Comparison of ENCODE assay signal across 11 cellular contexts in the genomic region with DNA sequence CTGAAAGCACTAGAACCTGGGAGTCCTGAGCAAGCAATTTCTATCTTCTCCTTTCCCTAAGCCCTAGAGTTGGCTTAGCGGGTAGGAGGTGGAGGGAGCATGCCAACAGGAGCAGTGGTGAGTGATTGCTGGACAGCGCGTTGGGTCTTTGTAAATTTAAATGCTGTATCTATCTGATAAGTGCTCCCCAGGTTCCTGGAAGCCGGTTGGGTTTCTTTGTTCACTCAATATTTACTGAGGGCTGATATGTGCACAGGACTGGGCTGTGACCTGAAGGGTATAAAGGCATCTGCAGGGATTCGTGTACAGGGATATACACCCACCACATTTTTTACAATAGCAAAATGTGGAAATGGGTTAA. TPM values are rescaled to one million over a fixed set of nuclear protein-coding genes. Genes with fewer than 3 reads are reported as not detected.
DNase-seq lines count a peak whose midpoint lies in the region; ATAC-seq and TF ChIP-seq lines count a peak whose summit lies in the region.
"Had no signal": no experiment of that assay in that cellular context is flagged by ENCODE, and none has a peak within 500 bp of the region (broad histone marks: within the 10 kb centered on the region; RNA-seq: fewer than 3 reads in every experiment).

No MANE protein-coding gene starts in this region.

- peak in 1 of 7 experiments; percentile 21 for DNase-seq in CD8-positive, alpha-beta T cell
- peak; percentile 83 for DNase-seq in LNCaP clone FGC (ENCODE audit: low read depth)
- DNase-seq in colonic mucosa, result no peak
- no peak for DNase-seq in naive B cell
- DNase-seq in Kasumi-1 (lab: John Stamatoyannopoulos, UW), result no peak
- no peak for DNase-seq in superior temporal gyrus (ENCODE audit: extremely low spot score)
- no peak for DNase-seq in NCI-H1417 treated with DMSO at 0.1 percent for 48 hours (lab: John Stamatoyannopoulos, UW)
- no peak for DNase-seq in GM19238 (ENCODE audit: insufficient read length, low spot score)
- DNase-seq: GDM1, psoas muscle had no signal

- H3K9me3 Mint-ChIP-seq in CD8-positive, alpha-beta T cell, result no peaks in the 10 kb centered on the region
- no peaks in the 10 kb centered on the region for H3K9me3 Mint-ChIP-seq in naive B cell

- TF ChIP-seq CTCF in CD8-positive, alpha-beta T cell (IDR thresholded peaks at IDR 0.05), result no peak
- TF ChIP-seq CTCF in LNCaP clone FGC (IDR thresholded peaks at IDR 0.05; ENCODE audit: control insufficient read depth, extremely low read depth, insufficient read depth) (no peak), colonic mucosa (IDR thresholded peaks at IDR 0.05) (no peak)

- no peaks in the 10 kb centered on the region for H3K27me3 ChIP-seq in CD8-positive, alpha-beta T cell (ENCODE audit: insufficient read depth, low read length)
- H3K27me3 ChIP-seq in colonic mucosa, result no peaks in the 10 kb centered on the region

- CTCF ChIA-PET in CD8-positive, alpha-beta T cell (lab: Charles Lee), result no interaction called here

- POLR2A ChIA-PET in CD8-positive, alpha-beta T cell (lab: Charles Lee), result no interaction called here

- no peak for ATAC-seq in CD8-positive, alpha-beta T cell
- no peak for ATAC-seq in naive B cell (ENCODE audit: low read depth in 2 of 2)
- ATAC-seq: psoas muscle had no signal

- no peaks in the 10 kb centered on the region for H3K9me3 ChIP-seq in CD8-positive, alpha-beta T cell (ENCODE audit: low read length)
- H3K9me3 ChIP-seq in colonic mucosa, result no peaks in the 10 kb centered on the region
- H3K9me3 ChIP-seq: psoas muscle had no signal

- H3K27me3 Mint-ChIP-seq in CD8-positive, alpha-beta T cell (ENCODE audit: low read depth), result no peaks in the 10 kb centered on the region
- H3K27me3 Mint-ChIP-seq in naive B cell, result peaks cover 0 to 17% (median 4%) of the 10 kb centered on the region in 3 donors

- H3K4me1 ChIP-seq in CD8-positive, alpha-beta T cell (ENCODE audit: insufficient read depth, low read length), result peaks cover 11% of the 10 kb centered on the region
- H3K4me1 ChIP-seq in colonic mucosa, result peaks cover 4% of the 10 kb centered on the region

- no peak overlapping the region for H3K9ac ChIP-seq in colonic mucosa (ENCODE audit: low read depth in 2 of 2, low read length in 2 of 2)

- no peak overlapping the region for H3K27ac ChIP-seq in CD8-positive, alpha-beta T cell (ENCODE audit: low read depth, low read length)
- peak overlapping the region; percentile 1 for H3K27ac ChIP-seq in colonic mucosa
- H3K27ac ChIP-seq: psoas muscle had no signal

- no peaks in the 10 kb centered on the region for H3K36me3 Mint-ChIP-seq in CD8-positive, alpha-beta T cell
- no peaks in the 10 kb centered on the region for H3K36me3 Mint-ChIP-seq in naive B cell

- H3K36me3 ChIP-seq in CD8-positive, alpha-beta T cell (ENCODE audit: insufficient read depth, low read length), result no peaks in the 10 kb centered on the region
- no peaks in the 10 kb centered on the region for H3K36me3 ChIP-seq in colonic mucosa

- intact Hi-C loops in CD8-positive, alpha-beta T cell (cut with DNase I, micrococcal nuclease), result loop anchor here in 1 of 2 experiments (5.0 kb wide), 1 partner anchor 133 kb away; the partner anchor contains the start of gene SEC22A
- intact Hi-C loops in colonic mucosa (cut with DNase I), result no loop called here

- no peak overlapping the region for H3K4me3 ChIP-seq in CD8-positive, alpha-beta T cell (ENCODE audit: low read depth, low read length)
- H3K4me3 ChIP-seq in LNCaP clone FGC (ENCODE audit: low read depth, low read length), result peak overlapping the region; percentile 90
- H3K4me3 ChIP-seq in colonic mucosa, result no peak overlapping the region
- H3K4me3 ChIP-seq: psoas muscle had no signal

- no peak overlapping the region for H3K27ac Mint-ChIP-seq in CD8-positive, alpha-beta T cell
- peak overlapping the region in 1 of 6 donors; percentile 47 for H3K27ac Mint-ChIP-seq in naive B cell

- H3K4me3 Mint-ChIP-seq in CD8-positive, alpha-beta T cell, result peak overlapping the region; percentile 35
- peak overlapping the region in 5 of 8 donors; percentile 22 to 86 (median 82) for H3K4me3 Mint-ChIP-seq in naive B cell

- H3K4me1 Mint-ChIP-seq in CD8-positive, alpha-beta T cell (ENCODE audit: low read depth), result peaks cover 16% of the 10 kb centered on the region
- peaks cover 18 to 20% (median 18%) of the 10 kb centered on the region in 3 donors for H3K4me1 Mint-ChIP-seq in naive B cell

RNA-seq across cellular contexts. Expression of gene PDIA5, which starts 2.2 kb away (rescaled TPM):
- 1 to 10 TPM; 2.7 to 3.1 TPM for total RNA-seq in CD8-positive, alpha-beta T cell
- 10 to 100 TPM; 36.5 to 40.1 TPM for total RNA-seq in colonic mucosa
- 1 to 10 TPM; 1.7 to 4.4 (median 2.2) TPM for polyA plus RNA-seq in naive B cell (ENCODE audit: low read depth in 6 of 6)

RNA-seq across cellular contexts. Expression of gene SEMA5B, which starts 41.4 kb away (rescaled TPM):
- total RNA-seq in CD8-positive, alpha-beta T cell, result not detected
- total RNA-seq in colonic mucosa, result 1 to 10 TPM in 1 of 2 donors, under 1 TPM in 1; 0.40 to 1.3 TPM
- polyA plus RNA-seq in naive B cell (ENCODE audit: low read depth in 6 of 6), result not detected
- total RNA-seq: T-helper 1 cell treated with Interleukin-12 subunit alpha and Interleukin-12 subunit beta and Interleukin-4 antibody, amounts not matched to agents 30 ng/mL and 1 ng/mL, for 36 hours had no signal

Comparison
In these comparisons a context has a peak if more than half of its experiments do, and no peak if none do; other contexts are left out.
1. RNA of gene PDIA5, which starts 2.2 kb away (total RNA-seq): 36.5 to 40.1 TPM in colonic mucosa; 2.7 to 3.1 TPM in CD8-positive, alpha-beta T cell; every median in the first group is over 4 times any median in the second.